ENCODE assay signal across 15 cellular contexts in the genomic region with DNA sequence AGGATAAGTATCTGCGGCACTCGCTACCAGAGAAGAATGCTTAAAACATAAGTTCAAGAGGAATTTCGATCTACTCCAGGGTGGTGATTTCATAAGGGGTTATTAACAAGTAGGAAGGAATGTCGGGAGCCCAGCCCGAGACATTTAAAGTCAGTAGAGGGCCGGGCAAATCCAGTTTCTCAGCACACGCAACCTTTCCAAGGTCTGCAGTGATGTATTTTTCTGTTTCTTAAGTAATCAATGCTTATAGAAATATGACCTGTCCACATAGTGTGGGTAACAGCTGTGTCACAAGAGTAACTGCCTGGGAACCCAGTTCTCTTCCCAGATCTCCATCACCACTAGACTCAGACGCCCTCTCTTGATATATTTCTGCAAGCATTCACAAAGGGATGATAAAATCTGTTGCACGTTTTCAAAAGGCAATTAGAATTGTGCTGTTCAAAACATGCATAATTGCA.
A peak's percentile ranks its signal among the peaks of the same experiment; 100 is the strongest.
DNase-seq lines count a peak whose midpoint lies in the region; ATAC-seq and TF ChIP-seq lines count a peak whose summit lies in the region.
"Had no signal": no experiment of that assay in that cellular context is flagged by ENCODE, and none has a peak within 500 bp of the region (broad histone marks: within the 10 kb centered on the region; RNA-seq: fewer than 3 reads in every experiment).

No MANE protein-coding gene starts in this region.

- no peak for TF ChIP-seq POLR2A in esophagus muscularis mucosa (IDR thresholded peaks at IDR 0.05; ENCODE audit: low read depth)

- 52% methylated on average over 9 of the region's 9 CpGs for WGBS in esophagus muscularis mucosa
- WGBS in H9 (ENCODE audit: extremely low coverage, insufficient read length, low lambda C conversion rate) = no CpG with 5 or more reads among the region's 9 CpGs

- no peak overlapping the region for H2BK120ac ChIP-seq in H9 (ENCODE audit: low read depth, low read length, poor library complexity, severe bottlenecking)

- H3K27me3 ChIP-seq in PC-3 (ENCODE audit: low read length) (no peaks in the 10 kb centered on the region), esophagus muscularis mucosa (no peaks in the 10 kb centered on the region), H9 (ENCODE audit: insufficient read depth, low read length) (no peaks in the 10 kb centered on the region)
- H3K27me3 ChIP-seq: vagina had no signal

- CTCF ChIA-PET in PC-3 (lab: Charles Lee) = no interaction called here
- CTCF ChIA-PET in activated CD8-positive, alpha-beta T cell treated with anti-CD3 and anti-CD28 coated beads for 36 hours (lab: Charles Lee) = no interaction called here

- H3K36me3 ChIP-seq in PC-3 (ENCODE audit: low read depth, low read length) (no peaks in the 10 kb centered on the region), esophagus muscularis mucosa (no peaks in the 10 kb centered on the region)
- H3K36me3 ChIP-seq: vagina had no signal

- peaks cover 12% of the 10 kb centered on the region for H3F3A ChIP-seq in PC-3 (ENCODE audit: low read length, unreplicated experiment)

- intact Hi-C loops in PC-3 (cut with micrococcal nuclease) = no loop called here
- intact Hi-C loops in esophagus muscularis mucosa (cut with DNase I) = loop anchor here (5.0 kb wide), 1 partner anchor 102 kb away; no protein-coding TSS in a partner anchor
- intact Hi-C loops in activated CD8-positive, alpha-beta T cell treated with anti-CD3 and anti-CD28 coated beads for 36 hours (cut with micrococcal nuclease) = no loop called here

- H3K4me1 ChIP-seq in PC-3 (ENCODE audit: insufficient read depth, low read length) (peaks cover 72% of the 10 kb centered on the region), esophagus muscularis mucosa (peaks cover 6 to 62% (median 40%) of the 10 kb centered on the region in 4 donors), H9 (ENCODE audit: insufficient read depth, low read length) (no peaks in the 10 kb centered on the region)

- H4K5ac ChIP-seq in H9 (ENCODE audit: insufficient read length, low read depth, low read length) = no peak overlapping the region

- H3K9ac ChIP-seq in PC-3 (ENCODE audit: low read length) = peak overlapping the region; percentile 72
- H3K9ac ChIP-seq in H9 (ENCODE audit: extremely low read depth, insufficient read length, low read length) = no peak overlapping the region

- no peaks in the 10 kb centered on the region for H3K9me2 ChIP-seq in PC-3 (replicated peaks; ENCODE audit: low read length)

- H2BK12ac ChIP-seq in H9 (ENCODE audit: insufficient read length, low read depth, low read length) = no peak overlapping the region

- peak; percentile 12 for TF ChIP-seq EP300 in esophagus muscularis mucosa (IDR thresholded peaks at IDR 0.05)

- DNase-seq in AG09319 (ENCODE audit: extremely low read depth, low read depth) (peak; percentile 56), PC-3 (peak; percentile 64), esophagus muscularis mucosa (ENCODE audit: extremely low spot score) (no peak), osteocyte (ENCODE audit: extremely low spot score, unreplicated experiment) (no peak), H9 (no peak), immature natural killer cell (no peak)
- DNase-seq in activated CD8-positive, alpha-beta T cell treated with anti-CD3 and anti-CD28 coated beads for 36 hours = no peak
- DNase-seq: activated CD4-positive, alpha-beta memory T cell treated with anti-CD3 and anti-CD28 coated beads for 36 hours; activated naive CD8-positive, alpha-beta T cell treated with anti-CD3 and anti-CD28 coated beads, Interleukin-2, amount 10 ng/mL, durations not matched to agents 7 days and 5 days; C1 segment of cervical spinal cord; H7; NCI-H510A had no signal

- H3K4me2 ChIP-seq in PC-3 (ENCODE audit: low read length) = peak overlapping the region; percentile 77
- no peak overlapping the region for H3K4me2 ChIP-seq in H9 (ENCODE audit: insufficient read depth, insufficient read length, low read length)

- no peak overlapping the region for H2AK5ac ChIP-seq in H9 (ENCODE audit: insufficient read length, low read length)

- H3K23ac ChIP-seq in H9 (ENCODE audit: insufficient read length, low read depth, low read length) = no peak overlapping the region

- BruUV-seq in PC-3 (replicated peaks; lab: Mats Ljungman, UMichigan) = no TSS peak

- no peaks in the 10 kb centered on the region for H3K9me3 Mint-ChIP-seq in osteocyte (ENCODE audit: unreplicated experiment)
- H3K9me3 Mint-ChIP-seq in activated CD8-positive, alpha-beta T cell treated with anti-CD3 and anti-CD28 coated beads for 36 hours = no peaks in the 10 kb centered on the region
- no peaks in the 10 kb centered on the region for H3K9me3 Mint-ChIP-seq in H9
- peaks cover 0 to 2% (median 0%) of the 10 kb centered on the region in 6 donors for H3K9me3 Mint-ChIP-seq in immature natural killer cell
- H3K9me3 Mint-ChIP-seq: activated CD4-positive, alpha-beta memory T cell treated with anti-CD3 and anti-CD28 coated beads for 36 hours; activated naive CD8-positive, alpha-beta T cell treated with anti-CD3 and anti-CD28 coated beads, Interleukin-2, amount 10 ng/mL, durations not matched to agents 7 days and 5 days had no signal

- H3K23me2 ChIP-seq in H9 (ENCODE audit: insufficient read length, low read depth, low read length, poor library complexity, severe bottlenecking) = no peaks in the 10 kb centered on the region

- H3K27ac Mint-ChIP-seq in osteocyte (ENCODE audit: unreplicated experiment) (peak overlapping the region; percentile 97), H9 (no peak overlapping the region), immature natural killer cell (no peak overlapping the region)
- no peak overlapping the region for H3K27ac Mint-ChIP-seq in activated CD8-positive, alpha-beta T cell treated with anti-CD3 and anti-CD28 coated beads for 36 hours
- H3K27ac Mint-ChIP-seq: activated CD4-positive, alpha-beta memory T cell treated with anti-CD3 and anti-CD28 coated beads for 36 hours; activated naive CD8-positive, alpha-beta T cell treated with anti-CD3 and anti-CD28 coated beads, Interleukin-2, amount 10 ng/mL, durations not matched to agents 7 days and 5 days; progenitor cell of endocrine pancreas had no signal

- no peak for ATAC-seq in PC-3
- ATAC-seq in activated CD8-positive, alpha-beta T cell treated with anti-CD3 and anti-CD28 coated beads for 36 hours = no peak
- no peak for ATAC-seq in HG03354 (IDR thresholded peaks at IDR 0.05; ENCODE audit: poor library complexity, severe bottlenecking, unreplicated experiment)

- peak; percentile 1; the same call in 1 of the 2 replicates for TF ChIP-seq CTCF in AG09319 (IDR thresholded peaks at IDR 0.05; ENCODE audit: low read depth, low read length)
- 0 out of 2 replicates have a peak, but pooled peaks have one; percentile 25 for TF ChIP-seq CTCF in PC-3 (conservative IDR thresholded peaks at IDR 0.05; ENCODE audit: low read depth, low read length)
- TF ChIP-seq CTCF in esophagus muscularis mucosa (IDR thresholded peaks at IDR 0.05) = peak in 1 of 3 experiments; percentile 10
- TF ChIP-seq CTCF in osteocyte (IDR thresholded peaks at IDR 0.05) = peak; percentile 35
- no peak for TF ChIP-seq CTCF in activated CD8-positive, alpha-beta T cell treated with anti-CD3 and anti-CD28 coated beads for 36 hours (IDR thresholded peaks at IDR 0.05)
- no peak for TF ChIP-seq CTCF in H9 (conservative IDR thresholded peaks at IDR 0.05)

- H3K4me3 ChIP-seq in PC-3 (ENCODE audit: low read length) (peak overlapping the region; percentile 40), esophagus muscularis mucosa (peak overlapping the region; percentile 1 to 37 (median 18))
- H3K4me3 ChIP-seq: vagina had no signal

- H4K20me1 ChIP-seq in PC-3 (ENCODE audit: low read length) (no peaks in the 10 kb centered on the region), H9 (ENCODE audit: control insufficient read depth, insufficient read depth, insufficient read length) (no peaks in the 10 kb centered on the region)

- H3K79me1 ChIP-seq in H9 (ENCODE audit: insufficient read depth, low read depth, low read length, poor library complexity, severe bottlenecking) = no peaks in the 10 kb centered on the region

- H3K27me3 Mint-ChIP-seq in osteocyte (ENCODE audit: unreplicated experiment) (no peaks in the 10 kb centered on the region), H9 (ENCODE audit: low read depth) (no peaks in the 10 kb centered on the region; the same call in 1 of the 2 replicates), immature natural killer cell (ENCODE audit: low read depth in 3 of 3) (peaks cover 0 to 9% (median 3%) of the 10 kb centered on the region in 3 donors)
- H3K27me3 Mint-ChIP-seq in activated CD8-positive, alpha-beta T cell treated with anti-CD3 and anti-CD28 coated beads for 36 hours = no peaks in the 10 kb centered on the region

- H3K36me3 Mint-ChIP-seq in osteocyte (ENCODE audit: unreplicated experiment) (no peaks in the 10 kb centered on the region), H9 (ENCODE audit: insufficient read depth in 1 of 3, low read depth in 3 of 3) (no peaks in the 10 kb centered on the region; a peak in 1 of 7 replicates), immature natural killer cell (no peaks in the 10 kb centered on the region)
- no peaks in the 10 kb centered on the region for H3K36me3 Mint-ChIP-seq in activated CD8-positive, alpha-beta T cell treated with anti-CD3 and anti-CD28 coated beads for 36 hours (ENCODE audit: low read depth)
- H3K36me3 Mint-ChIP-seq: activated CD4-positive, alpha-beta memory T cell treated with anti-CD3 and anti-CD28 coated beads for 36 hours; activated naive CD8-positive, alpha-beta T cell treated with anti-CD3 and anti-CD28 coated beads, Interleukin-2, amount 10 ng/mL, durations not matched to agents 7 days and 5 days had no signal

- no peak overlapping the region for H3K14ac ChIP-seq in H9 (ENCODE audit: insufficient read depth, low read length)

- H3K18ac ChIP-seq in H9 (ENCODE audit: insufficient read length, low read depth, low read length) = no peak overlapping the region

- peak overlapping the region; percentile 95 for H3K27ac ChIP-seq in PC-3 (ENCODE audit: low read length)
- H3K27ac ChIP-seq in esophagus muscularis mucosa (replicated peaks in 1 of 4) = peak overlapping the region; percentile 83 to 90 (median 87)
- no peak overlapping the region for H3K27ac ChIP-seq in H9 (ENCODE audit: insufficient read length, low read depth, low read length)
- H3K27ac ChIP-seq: vagina had no signal

- no peak overlapping the region for H3T11ph ChIP-seq in H9 (ENCODE audit: low read length)

- no peak overlapping the region for H3K4ac ChIP-seq in H9 (ENCODE audit: low read depth, low read length)

- H2BK20ac ChIP-seq in H9 (ENCODE audit: low read depth, low read length, poor library complexity, severe bottlenecking) = no peak overlapping the region

- H4K8ac ChIP-seq in H9 (replicated peaks; ENCODE audit: insufficient read length, low read depth, low read length) = no peak overlapping the region

- POLR2A ChIA-PET in PC-3 (lab: Charles Lee; ENCODE audit: unreplicated experiment) = no interaction called here
- POLR2A ChIA-PET in activated CD8-positive, alpha-beta T cell treated with anti-CD3 and anti-CD28 coated beads for 36 hours (lab: Charles Lee) = no interaction called here

- no peak overlapping the region for H2BK5ac ChIP-seq in H9 (ENCODE audit: insufficient read length, low read length)

- H4K91ac ChIP-seq in H9 (ENCODE audit: insufficient read length, low read depth, low read length) = no peak overlapping the region

- no peak overlapping the region for H3K56ac ChIP-seq in H9 (ENCODE audit: insufficient read length, low read depth, low read length)

- 0 out of 2 replicates have a peak, but pooled peaks cover 2% of the 10 kb centered on the region for H3K79me2 ChIP-seq in PC-3 (ENCODE audit: low read length)
- H3K79me2 ChIP-seq in H9 (ENCODE audit: insufficient read depth, low read length) = no peaks in the 10 kb centered on the region

- H3K4me3 Mint-ChIP-seq in osteocyte (ENCODE audit: unreplicated experiment) (peak overlapping the region; percentile 51), H9 (no peak overlapping the region), immature natural killer cell (no peak overlapping the region)
- H3K4me3 Mint-ChIP-seq in activated CD8-positive, alpha-beta T cell treated with anti-CD3 and anti-CD28 coated beads for 36 hours = no peak overlapping the region
- H3K4me3 Mint-ChIP-seq: activated CD4-positive, alpha-beta memory T cell treated with anti-CD3 and anti-CD28 coated beads for 36 hours; activated naive CD8-positive, alpha-beta T cell treated with anti-CD3 and anti-CD28 coated beads, Interleukin-2, amount 10 ng/mL, durations not matched to agents 7 days and 5 days had no signal

- H3K9me3 ChIP-seq in PC-3 (ENCODE audit: low read length) (no peaks in the 10 kb centered on the region), esophagus muscularis mucosa (no peaks in the 10 kb centered on the region), H9 (ENCODE audit: control insufficient read depth, low read depth, low read length) (no peaks in the 10 kb centered on the region)
- H3K9me3 ChIP-seq: vagina had no signal

- no peak overlapping the region for H2BK15ac ChIP-seq in H9 (ENCODE audit: low read depth, low read length)

- H3K4me1 Mint-ChIP-seq in osteocyte (ENCODE audit: unreplicated experiment) (peaks cover 87% of the 10 kb centered on the region), H9 (peaks cover 45 to 57% of the 10 kb centered on the region in 2 experiments), immature natural killer cell (no peaks in the 10 kb centered on the region)
- no peaks in the 10 kb centered on the region for H3K4me1 Mint-ChIP-seq in activated CD8-positive, alpha-beta T cell treated with anti-CD3 and anti-CD28 coated beads for 36 hours (ENCODE audit: low read depth)
- H3K4me1 Mint-ChIP-seq: activated naive CD8-positive, alpha-beta T cell treated with anti-CD3 and anti-CD28 coated beads, Interleukin-2, amount 10 ng/mL, durations not matched to agents 7 days and 5 days had no signal

- peak overlapping the region; percentile 58 for H2AFZ ChIP-seq in PC-3 (ENCODE audit: low read length)
- no peak overlapping the region for H2AFZ ChIP-seq in H9 (ENCODE audit: low read length)

Comparison
In these comparisons a context has a peak if more than half of its experiments do, and no peak if none do; other contexts are left out.
1. DNase-seq: peak in AG09319 (single experiment) and PC-3 (single experiment); none in esophagus muscularis mucosa (single experiment), osteocyte (single experiment), activated CD8-positive, alpha-beta T cell treated with anti-CD3 and anti-CD28 coated beads for 36 hours (single experiment), H9 (single experiment) and immature natural killer cell (0 of 3).
2. CTCF ChIP-seq: peak in AG09319 (single experiment), PC-3 (single experiment) and osteocyte (single experiment); none in activated CD8-positive, alpha-beta T cell treated with anti-CD3 and anti-CD28 coated beads for 36 hours (single experiment) and H9 (single experiment).